In genomic region chr5:143229426-143229895, GRCh38 we compare ENCODE assay signal across 8 cellular contexts.
DNase-seq lines count a peak whose midpoint lies in the region; ATAC-seq and TF ChIP-seq lines count a peak whose summit lies in the region.

No MANE protein-coding gene starts in this region.

- no peak for TF ChIP-seq CTCF in SU-DHL-6 (IDR thresholded peaks at IDR 0.05; ENCODE audit: insufficient read depth, low read length, poor library complexity, severe bottlenecking)

- H3K9me2 ChIP-seq in SU-DHL-6 (replicated peaks; ENCODE audit: insufficient read depth, low read length), result no peaks in the 10 kb centered on the region

- no peaks in the 10 kb centered on the region for H3K36me3 ChIP-seq in SU-DHL-6 (ENCODE audit: low read length)

- peak overlapping the region in 5 of 8 donors; percentile 15 to 76 (median 44) for H3K4me3 Mint-ChIP-seq in naive B cell

- H3K79me2 ChIP-seq in SU-DHL-6 (ENCODE audit: insufficient read depth, low read length), result no peaks in the 10 kb centered on the region

- H3K27me3 ChIP-seq in SU-DHL-6 (ENCODE audit: low read length), result no peaks in the 10 kb centered on the region

- H3K27ac ChIP-seq in SU-DHL-6 (ENCODE audit: low read depth, low read length), result peak overlapping the region; percentile 78

- no peaks in the 10 kb centered on the region for H3K9me3 ChIP-seq in SU-DHL-6 (ENCODE audit: insufficient read depth, low read length)

- H4K20me1 ChIP-seq in SU-DHL-6 (ENCODE audit: low read depth, low read length), result no peaks in the 10 kb centered on the region

- H3K4me2 ChIP-seq in SU-DHL-6 (ENCODE audit: low read depth, low read length, poor library complexity, severe bottlenecking), result peak overlapping the region; percentile 62

- H3K4me1 Mint-ChIP-seq in naive B cell, result peaks cover 13 to 25% (median 14%) of the 10 kb centered on the region in 3 donors

- DNase-seq in naive B cell (no peak), NCI-H146 (lab: John Stamatoyannopoulos, UW) (no peak), DMS53 (lab: John Stamatoyannopoulos, UW) (no peak), AG08395 (ENCODE audit: low spot score) (no peak), cerebellum (ENCODE audit: low spot score) (no peak)

- no peak overlapping the region for H3K4me3 ChIP-seq in SU-DHL-6 (ENCODE audit: insufficient read depth, low read length, poor library complexity, severe bottlenecking)

- peak overlapping the region; percentile 76 to 90 (median 83) for H3K27ac Mint-ChIP-seq in naive B cell

- H3K9me3 Mint-ChIP-seq in naive B cell, result no peaks in the 10 kb centered on the region

- peak overlapping the region; percentile 68 for H2AFZ ChIP-seq in SU-DHL-6 (ENCODE audit: low read depth, low read length, severe bottlenecking)

- H3K36me3 Mint-ChIP-seq in naive B cell, result no peaks in the 10 kb centered on the region

- no peaks in the 10 kb centered on the region for H3K27me3 Mint-ChIP-seq in naive B cell

- ATAC-seq in GM18909 (IDR thresholded peaks at IDR 0.05; ENCODE audit: poor library complexity, unreplicated experiment) (peak; percentile 42), HG02763 (IDR thresholded peaks at IDR 0.05; ENCODE audit: unreplicated experiment) (peak; percentile 40), naive B cell (ENCODE audit: low read depth in 2 of 2) (peak; percentile 63 to 67)

- H3K9ac ChIP-seq in SU-DHL-6 (ENCODE audit: low read length), result peak overlapping the region; percentile 27; the same call in 1 of the 2 replicates

- H3F3A ChIP-seq in SU-DHL-6 (ENCODE audit: insufficient read depth), result no peaks in the 10 kb centered on the region
